In genomic region chr3:62370112-62371031, GRCh38 we compare ENCODE assay signal across 1 cellular context.
TF ChIP-seq lines count a peak whose summit lies in the region.

No MANE protein-coding gene starts in this region.

TF ChIP-seq in SK-N-SH treated with all-trans-retinoic acid at 6 μM for 48 hours, 23 proteins besides CTCF, POLR2A, EP300 and RAD21 (continued from another document):
- TF ChIP-seq TSHZ2 (CRISPR knock-in tag; IDR thresholded peaks at IDR 0.05) (no peak), OSR1 (CRISPR knock-in tag; IDR thresholded peaks at IDR 0.05) (no peak), ZNF8 (CRISPR knock-in tag; IDR thresholded peaks at IDR 0.05) (no peak), BACH2 (CRISPR knock-in tag; IDR thresholded peaks at IDR 0.05; ENCODE audit: borderline replicate concordance) (no peak), CSRNP3 (CRISPR knock-in tag; IDR thresholded peaks at IDR 0.05) (no peak), CREB5 (CRISPR knock-in tag; IDR thresholded peaks at IDR 0.05; ENCODE audit: low read depth) (no peak), RARB (CRISPR knock-in tag; IDR thresholded peaks at IDR 0.05) (no peak)
